Comparison of ENCODE assay signal across 1 cellular context in genomic region chr4:98151145-98151929, GRCh38.
TF ChIP-seq lines count a peak whose summit lies in the region.

No MANE protein-coding gene starts in this region.

TF ChIP-seq in WTC11, 78 proteins besides CTCF, POLR2A, EP300 and RAD21 (continued from another document):
- TF ChIP-seq ERG (CRISPR knock-in tag; IDR thresholded peaks at IDR 0.05) (no peak), NFE2L1 (CRISPR knock-in tag; IDR thresholded peaks at IDR 0.05) (no peak), CDX4 (CRISPR knock-in tag; IDR thresholded peaks at IDR 0.05; ENCODE audit: borderline replicate concordance) (no peak)
